ENCODE assay signal across 1 cellular context in the genomic region with DNA sequence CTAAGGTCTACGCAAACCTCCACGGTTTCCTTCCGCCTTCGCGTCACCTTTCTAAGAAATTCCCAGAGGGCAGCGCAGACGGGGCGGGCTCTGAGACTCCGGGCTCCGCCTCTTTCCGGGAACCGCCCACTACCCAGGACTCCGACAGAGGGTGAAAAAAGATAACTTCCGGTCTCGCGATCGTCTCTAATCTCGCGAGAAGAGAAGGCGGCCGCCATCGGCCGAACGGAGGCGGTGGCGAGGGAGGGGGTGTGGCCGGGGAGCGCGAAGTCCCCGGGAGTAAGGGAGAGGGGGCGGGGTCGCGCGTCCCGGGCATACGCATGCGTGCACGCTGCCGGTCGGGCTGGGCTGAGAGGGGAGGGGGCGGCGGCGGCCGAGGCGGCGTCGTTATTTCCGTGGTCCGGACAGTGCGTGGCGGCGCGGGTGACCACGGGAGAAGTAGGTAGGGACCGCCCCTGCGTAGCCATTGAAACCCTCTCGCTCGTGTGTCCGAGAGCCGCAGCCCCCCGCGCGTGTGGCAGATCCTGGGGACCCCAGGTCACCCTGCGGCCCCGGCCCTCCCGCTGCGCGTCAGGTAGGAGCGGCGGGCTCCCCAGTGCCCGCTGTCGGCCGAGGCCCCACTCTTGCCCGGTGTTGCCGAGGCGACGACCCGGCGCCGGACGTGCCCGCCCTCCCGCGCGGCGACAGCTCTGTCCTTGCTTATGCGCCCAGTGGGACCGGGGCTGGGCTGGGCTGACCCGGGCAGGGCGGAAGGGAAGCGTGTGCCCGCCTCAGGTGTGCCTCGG.
TF ChIP-seq lines count a peak whose summit lies in the region.

A gene (plus strand): TSS at position 315 of the 785 bp plus-strand sequence. CDS start 1,014 bp downstream, outside the sequence.

TF ChIP-seq in K562, 482 proteins besides CTCF, POLR2A, EP300 and RAD21 (continued from another document and continues in another):
- no peak for TF ChIP-seq HMG20A (CRISPR knock-in tag; conservative IDR thresholded peaks at IDR 0.05)
- no peak for TF ChIP-seq PCBP1 (IDR thresholded peaks at IDR 0.05; ENCODE audit: low read depth, low read length, poor library complexity, severe bottlenecking)
- TF ChIP-seq, protein P1, sequence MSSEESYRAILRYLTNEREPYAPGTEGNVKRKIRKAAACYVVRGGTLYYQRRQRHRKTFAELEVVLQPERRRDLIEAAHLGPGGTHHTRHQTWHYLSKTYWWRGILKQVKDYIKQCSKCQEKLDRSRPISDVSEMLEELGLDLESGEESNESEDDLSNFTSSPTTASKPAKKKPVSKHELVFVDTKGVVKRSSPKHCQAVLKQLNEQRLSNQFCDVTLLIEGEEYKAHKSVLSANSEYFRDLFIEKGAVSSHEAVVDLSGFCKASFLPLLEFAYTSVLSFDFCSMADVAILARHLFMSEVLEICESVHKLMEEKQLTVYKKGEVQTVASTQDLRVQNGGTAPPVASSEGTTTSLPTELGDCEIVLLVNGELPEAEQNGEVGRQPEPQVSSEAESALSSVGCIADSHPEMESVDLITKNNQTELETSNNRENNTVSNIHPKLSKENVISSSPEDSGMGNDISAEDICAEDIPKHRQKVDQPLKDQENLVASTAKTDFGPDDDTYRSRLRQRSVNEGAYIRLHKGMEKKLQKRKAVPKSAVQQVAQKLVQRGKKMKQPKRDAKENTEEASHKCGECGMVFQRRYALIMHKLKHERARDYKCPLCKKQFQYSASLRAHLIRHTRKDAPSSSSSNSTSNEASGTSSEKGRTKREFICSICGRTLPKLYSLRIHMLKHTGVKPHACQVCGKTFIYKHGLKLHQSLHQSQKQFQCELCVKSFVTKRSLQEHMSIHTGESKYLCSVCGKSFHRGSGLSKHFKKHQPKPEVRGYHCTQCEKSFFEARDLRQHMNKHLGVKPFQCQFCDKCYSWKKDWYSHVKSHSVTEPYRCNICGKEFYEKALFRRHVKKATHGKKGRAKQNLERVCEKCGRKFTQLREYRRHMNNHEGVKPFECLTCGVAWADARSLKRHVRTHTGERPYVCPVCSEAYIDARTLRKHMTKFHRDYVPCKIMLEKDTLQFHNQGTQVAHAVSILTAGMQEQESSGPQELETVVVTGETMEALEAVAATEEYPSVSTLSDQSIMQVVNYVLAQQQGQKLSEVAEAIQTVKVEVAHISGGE (CRISPR knock-in tag; IDR thresholded peaks at IDR 0.05): 0 out of 6 replicates have a peak, but pooled peaks of 1 of the 3 experiments have one; percentile 44
- TF ChIP-seq NFRKB (IDR thresholded peaks at IDR 0.05; ENCODE audit: low read depth): no peak
- TF ChIP-seq DPF2 (IDR thresholded peaks at IDR 0.05): no peak
- peak; percentile 81 for TF ChIP-seq STAT5A (IDR thresholded peaks at IDR 0.05; ENCODE audit: borderline replicate concordance, low read length)
- peak; percentile 90 for TF ChIP-seq GABPA (tag; conservative IDR thresholded peaks at IDR 0.05; ENCODE audit: low read depth)
- TF ChIP-seq, protein P2, sequence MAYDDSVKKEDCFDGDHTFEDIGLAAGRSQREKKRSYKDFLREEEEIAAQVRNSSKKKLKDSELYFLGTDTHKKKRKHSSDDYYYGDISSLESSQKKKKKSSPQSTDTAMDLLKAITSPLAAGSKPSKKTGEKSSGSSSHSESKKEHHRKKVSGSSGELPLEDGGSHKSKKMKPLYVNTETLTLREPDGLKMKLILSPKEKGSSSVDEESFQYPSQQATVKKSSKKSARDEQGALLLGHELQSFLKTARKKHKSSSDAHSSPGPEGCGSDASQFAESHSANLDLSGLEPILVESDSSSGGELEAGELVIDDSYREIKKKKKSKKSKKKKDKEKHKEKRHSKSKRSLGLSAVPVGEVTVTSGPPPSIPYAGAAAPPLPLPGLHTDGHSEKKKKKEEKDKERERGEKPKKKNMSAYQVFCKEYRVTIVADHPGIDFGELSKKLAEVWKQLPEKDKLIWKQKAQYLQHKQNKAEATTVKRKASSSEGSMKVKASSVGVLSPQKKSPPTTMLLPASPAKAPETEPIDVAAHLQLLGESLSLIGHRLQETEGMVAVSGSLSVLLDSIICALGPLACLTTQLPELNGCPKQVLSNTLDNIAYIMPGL (CRISPR knock-in tag; IDR thresholded peaks at IDR 0.05): no peak
- TF ChIP-seq PYGO2 (tag; IDR thresholded peaks at IDR 0.05): no peak
- TF ChIP-seq, protein P3, sequence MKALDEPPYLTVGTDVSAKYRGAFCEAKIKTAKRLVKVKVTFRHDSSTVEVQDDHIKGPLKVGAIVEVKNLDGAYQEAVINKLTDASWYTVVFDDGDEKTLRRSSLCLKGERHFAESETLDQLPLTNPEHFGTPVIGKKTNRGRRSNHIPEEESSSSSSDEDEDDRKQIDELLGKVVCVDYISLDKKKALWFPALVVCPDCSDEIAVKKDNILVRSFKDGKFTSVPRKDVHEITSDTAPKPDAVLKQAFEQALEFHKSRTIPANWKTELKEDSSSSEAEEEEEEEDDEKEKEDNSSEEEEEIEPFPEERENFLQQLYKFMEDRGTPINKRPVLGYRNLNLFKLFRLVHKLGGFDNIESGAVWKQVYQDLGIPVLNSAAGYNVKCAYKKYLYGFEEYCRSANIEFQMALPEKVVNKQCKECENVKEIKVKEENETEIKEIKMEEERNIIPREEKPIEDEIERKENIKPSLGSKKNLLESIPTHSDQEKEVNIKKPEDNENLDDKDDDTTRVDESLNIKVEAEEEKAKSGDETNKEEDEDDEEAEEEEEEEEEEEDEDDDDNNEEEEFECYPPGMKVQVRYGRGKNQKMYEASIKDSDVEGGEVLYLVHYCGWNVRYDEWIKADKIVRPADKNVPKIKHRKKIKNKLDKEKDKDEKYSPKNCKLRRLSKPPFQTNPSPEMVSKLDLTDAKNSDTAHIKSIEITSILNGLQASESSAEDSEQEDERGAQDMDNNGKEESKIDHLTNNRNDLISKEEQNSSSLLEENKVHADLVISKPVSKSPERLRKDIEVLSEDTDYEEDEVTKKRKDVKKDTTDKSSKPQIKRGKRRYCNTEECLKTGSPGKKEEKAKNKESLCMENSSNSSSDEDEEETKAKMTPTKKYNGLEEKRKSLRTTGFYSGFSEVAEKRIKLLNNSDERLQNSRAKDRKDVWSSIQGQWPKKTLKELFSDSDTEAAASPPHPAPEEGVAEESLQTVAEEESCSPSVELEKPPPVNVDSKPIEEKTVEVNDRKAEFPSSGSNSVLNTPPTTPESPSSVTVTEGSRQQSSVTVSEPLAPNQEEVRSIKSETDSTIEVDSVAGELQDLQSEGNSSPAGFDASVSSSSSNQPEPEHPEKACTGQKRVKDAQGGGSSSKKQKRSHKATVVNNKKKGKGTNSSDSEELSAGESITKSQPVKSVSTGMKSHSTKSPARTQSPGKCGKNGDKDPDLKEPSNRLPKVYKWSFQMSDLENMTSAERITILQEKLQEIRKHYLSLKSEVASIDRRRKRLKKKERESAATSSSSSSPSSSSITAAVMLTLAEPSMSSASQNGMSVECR (CRISPR knock-in tag; IDR thresholded peaks at IDR 0.05): no peak
- TF ChIP-seq, protein P4, sequence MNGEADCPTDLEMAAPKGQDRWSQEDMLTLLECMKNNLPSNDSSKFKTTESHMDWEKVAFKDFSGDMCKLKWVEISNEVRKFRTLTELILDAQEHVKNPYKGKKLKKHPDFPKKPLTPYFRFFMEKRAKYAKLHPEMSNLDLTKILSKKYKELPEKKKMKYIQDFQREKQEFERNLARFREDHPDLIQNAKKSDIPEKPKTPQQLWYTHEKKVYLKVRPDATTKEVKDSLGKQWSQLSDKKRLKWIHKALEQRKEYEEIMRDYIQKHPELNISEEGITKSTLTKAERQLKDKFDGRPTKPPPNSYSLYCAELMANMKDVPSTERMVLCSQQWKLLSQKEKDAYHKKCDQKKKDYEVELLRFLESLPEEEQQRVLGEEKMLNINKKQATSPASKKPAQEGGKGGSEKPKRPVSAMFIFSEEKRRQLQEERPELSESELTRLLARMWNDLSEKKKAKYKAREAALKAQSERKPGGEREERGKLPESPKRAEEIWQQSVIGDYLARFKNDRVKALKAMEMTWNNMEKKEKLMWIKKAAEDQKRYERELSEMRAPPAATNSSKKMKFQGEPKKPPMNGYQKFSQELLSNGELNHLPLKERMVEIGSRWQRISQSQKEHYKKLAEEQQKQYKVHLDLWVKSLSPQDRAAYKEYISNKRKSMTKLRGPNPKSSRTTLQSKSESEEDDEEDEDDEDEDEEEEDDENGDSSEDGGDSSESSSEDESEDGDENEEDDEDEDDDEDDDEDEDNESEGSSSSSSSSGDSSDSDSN (IDR thresholded peaks at IDR 0.05; ENCODE audit: borderline replicate concordance in 1 of 2, low read depth in 2 of 2, low read length in 2 of 2): no peak
- TF ChIP-seq, protein P5, sequence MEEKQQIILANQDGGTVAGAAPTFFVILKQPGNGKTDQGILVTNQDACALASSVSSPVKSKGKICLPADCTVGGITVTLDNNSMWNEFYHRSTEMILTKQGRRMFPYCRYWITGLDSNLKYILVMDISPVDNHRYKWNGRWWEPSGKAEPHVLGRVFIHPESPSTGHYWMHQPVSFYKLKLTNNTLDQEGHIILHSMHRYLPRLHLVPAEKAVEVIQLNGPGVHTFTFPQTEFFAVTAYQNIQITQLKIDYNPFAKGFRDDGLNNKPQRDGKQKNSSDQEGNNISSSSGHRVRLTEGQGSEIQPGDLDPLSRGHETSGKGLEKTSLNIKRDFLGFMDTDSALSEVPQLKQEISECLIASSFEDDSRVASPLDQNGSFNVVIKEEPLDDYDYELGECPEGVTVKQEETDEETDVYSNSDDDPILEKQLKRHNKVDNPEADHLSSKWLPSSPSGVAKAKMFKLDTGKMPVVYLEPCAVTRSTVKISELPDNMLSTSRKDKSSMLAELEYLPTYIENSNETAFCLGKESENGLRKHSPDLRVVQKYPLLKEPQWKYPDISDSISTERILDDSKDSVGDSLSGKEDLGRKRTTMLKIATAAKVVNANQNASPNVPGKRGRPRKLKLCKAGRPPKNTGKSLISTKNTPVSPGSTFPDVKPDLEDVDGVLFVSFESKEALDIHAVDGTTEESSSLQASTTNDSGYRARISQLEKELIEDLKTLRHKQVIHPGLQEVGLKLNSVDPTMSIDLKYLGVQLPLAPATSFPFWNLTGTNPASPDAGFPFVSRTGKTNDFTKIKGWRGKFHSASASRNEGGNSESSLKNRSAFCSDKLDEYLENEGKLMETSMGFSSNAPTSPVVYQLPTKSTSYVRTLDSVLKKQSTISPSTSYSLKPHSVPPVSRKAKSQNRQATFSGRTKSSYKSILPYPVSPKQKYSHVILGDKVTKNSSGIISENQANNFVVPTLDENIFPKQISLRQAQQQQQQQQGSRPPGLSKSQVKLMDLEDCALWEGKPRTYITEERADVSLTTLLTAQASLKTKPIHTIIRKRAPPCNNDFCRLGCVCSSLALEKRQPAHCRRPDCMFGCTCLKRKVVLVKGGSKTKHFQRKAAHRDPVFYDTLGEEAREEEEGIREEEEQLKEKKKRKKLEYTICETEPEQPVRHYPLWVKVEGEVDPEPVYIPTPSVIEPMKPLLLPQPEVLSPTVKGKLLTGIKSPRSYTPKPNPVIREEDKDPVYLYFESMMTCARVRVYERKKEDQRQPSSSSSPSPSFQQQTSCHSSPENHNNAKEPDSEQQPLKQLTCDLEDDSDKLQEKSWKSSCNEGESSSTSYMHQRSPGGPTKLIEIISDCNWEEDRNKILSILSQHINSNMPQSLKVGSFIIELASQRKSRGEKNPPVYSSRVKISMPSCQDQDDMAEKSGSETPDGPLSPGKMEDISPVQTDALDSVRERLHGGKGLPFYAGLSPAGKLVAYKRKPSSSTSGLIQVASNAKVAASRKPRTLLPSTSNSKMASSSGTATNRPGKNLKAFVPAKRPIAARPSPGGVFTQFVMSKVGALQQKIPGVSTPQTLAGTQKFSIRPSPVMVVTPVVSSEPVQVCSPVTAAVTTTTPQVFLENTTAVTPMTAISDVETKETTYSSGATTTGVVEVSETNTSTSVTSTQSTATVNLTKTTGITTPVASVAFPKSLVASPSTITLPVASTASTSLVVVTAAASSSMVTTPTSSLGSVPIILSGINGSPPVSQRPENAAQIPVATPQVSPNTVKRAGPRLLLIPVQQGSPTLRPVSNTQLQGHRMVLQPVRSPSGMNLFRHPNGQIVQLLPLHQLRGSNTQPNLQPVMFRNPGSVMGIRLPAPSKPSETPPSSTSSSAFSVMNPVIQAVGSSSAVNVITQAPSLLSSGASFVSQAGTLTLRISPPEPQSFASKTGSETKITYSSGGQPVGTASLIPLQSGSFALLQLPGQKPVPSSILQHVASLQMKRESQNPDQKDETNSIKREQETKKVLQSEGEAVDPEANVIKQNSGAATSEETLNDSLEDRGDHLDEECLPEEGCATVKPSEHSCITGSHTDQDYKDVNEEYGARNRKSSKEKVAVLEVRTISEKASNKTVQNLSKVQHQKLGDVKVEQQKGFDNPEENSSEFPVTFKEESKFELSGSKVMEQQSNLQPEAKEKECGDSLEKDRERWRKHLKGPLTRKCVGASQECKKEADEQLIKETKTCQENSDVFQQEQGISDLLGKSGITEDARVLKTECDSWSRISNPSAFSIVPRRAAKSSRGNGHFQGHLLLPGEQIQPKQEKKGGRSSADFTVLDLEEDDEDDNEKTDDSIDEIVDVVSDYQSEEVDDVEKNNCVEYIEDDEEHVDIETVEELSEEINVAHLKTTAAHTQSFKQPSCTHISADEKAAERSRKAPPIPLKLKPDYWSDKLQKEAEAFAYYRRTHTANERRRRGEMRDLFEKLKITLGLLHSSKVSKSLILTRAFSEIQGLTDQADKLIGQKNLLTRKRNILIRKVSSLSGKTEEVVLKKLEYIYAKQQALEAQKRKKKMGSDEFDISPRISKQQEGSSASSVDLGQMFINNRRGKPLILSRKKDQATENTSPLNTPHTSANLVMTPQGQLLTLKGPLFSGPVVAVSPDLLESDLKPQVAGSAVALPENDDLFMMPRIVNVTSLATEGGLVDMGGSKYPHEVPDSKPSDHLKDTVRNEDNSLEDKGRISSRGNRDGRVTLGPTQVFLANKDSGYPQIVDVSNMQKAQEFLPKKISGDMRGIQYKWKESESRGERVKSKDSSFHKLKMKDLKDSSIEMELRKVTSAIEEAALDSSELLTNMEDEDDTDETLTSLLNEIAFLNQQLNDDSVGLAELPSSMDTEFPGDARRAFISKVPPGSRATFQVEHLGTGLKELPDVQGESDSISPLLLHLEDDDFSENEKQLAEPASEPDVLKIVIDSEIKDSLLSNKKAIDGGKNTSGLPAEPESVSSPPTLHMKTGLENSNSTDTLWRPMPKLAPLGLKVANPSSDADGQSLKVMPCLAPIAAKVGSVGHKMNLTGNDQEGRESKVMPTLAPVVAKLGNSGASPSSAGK (IDR thresholded peaks at IDR 0.05): no peak
- TF ChIP-seq, protein P6, sequence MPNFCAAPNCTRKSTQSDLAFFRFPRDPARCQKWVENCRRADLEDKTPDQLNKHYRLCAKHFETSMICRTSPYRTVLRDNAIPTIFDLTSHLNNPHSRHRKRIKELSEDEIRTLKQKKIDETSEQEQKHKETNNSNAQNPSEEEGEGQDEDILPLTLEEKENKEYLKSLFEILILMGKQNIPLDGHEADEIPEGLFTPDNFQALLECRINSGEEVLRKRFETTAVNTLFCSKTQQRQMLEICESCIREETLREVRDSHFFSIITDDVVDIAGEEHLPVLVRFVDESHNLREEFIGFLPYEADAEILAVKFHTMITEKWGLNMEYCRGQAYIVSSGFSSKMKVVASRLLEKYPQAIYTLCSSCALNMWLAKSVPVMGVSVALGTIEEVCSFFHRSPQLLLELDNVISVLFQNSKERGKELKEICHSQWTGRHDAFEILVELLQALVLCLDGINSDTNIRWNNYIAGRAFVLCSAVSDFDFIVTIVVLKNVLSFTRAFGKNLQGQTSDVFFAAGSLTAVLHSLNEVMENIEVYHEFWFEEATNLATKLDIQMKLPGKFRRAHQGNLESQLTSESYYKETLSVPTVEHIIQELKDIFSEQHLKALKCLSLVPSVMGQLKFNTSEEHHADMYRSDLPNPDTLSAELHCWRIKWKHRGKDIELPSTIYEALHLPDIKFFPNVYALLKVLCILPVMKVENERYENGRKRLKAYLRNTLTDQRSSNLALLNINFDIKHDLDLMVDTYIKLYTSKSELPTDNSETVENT (CRISPR knock-in tag; IDR thresholded peaks at IDR 0.05): no peak
- TF ChIP-seq ZNF77 (CRISPR knock-in tag; IDR thresholded peaks at IDR 0.05): no peak
- no peak for TF ChIP-seq NR4A1 (CRISPR knock-in tag; IDR thresholded peaks at IDR 0.05)
- TF ChIP-seq NR4A1 (tag; IDR thresholded peaks at IDR 0.05): no peak
- TF ChIP-seq HNRNPUL1 (IDR thresholded peaks at IDR 0.05; ENCODE audit: low read length): no peak
- TF ChIP-seq TBL1XR1 (IDR thresholded peaks at IDR 0.05; ENCODE audit: low read length in 2 of 2): no peak
- TF ChIP-seq SMARCA5 (IDR thresholded peaks at IDR 0.05): no peak
- no peak for TF ChIP-seq TCFL5 (CRISPR knock-in tag; conservative IDR thresholded peaks at IDR 0.05)
- TF ChIP-seq CHCHD3 (CRISPR knock-in tag; IDR thresholded peaks at IDR 0.05): no peak
- no peak for TF ChIP-seq ZNF224 (CRISPR knock-in tag; IDR thresholded peaks at IDR 0.05)
- TF ChIP-seq ZNF23 (CRISPR knock-in tag; IDR thresholded peaks at IDR 0.05): no peak
